ENCODE assay signal across 17 cellular contexts in genomic region chr1:160093624-160094290, GRCh38. TPM values are rescaled to one million over a fixed set of nuclear protein-coding genes. Genes with fewer than 3 reads are reported as not detected.
DNase-seq lines count a peak whose midpoint lies in the region; ATAC-seq and TF ChIP-seq lines count a peak whose summit lies in the region.
"Had no signal": no experiment of that assay in that cellular context is flagged by ENCODE, and none has a peak within 500 bp of the region (broad histone marks: within the 10 kb centered on the region; RNA-seq: fewer than 3 reads in every experiment).

No MANE protein-coding gene starts in this region.

- H3K4me3 ChIP-seq in dorsolateral prefrontal cortex (peak overlapping the region in 2 of 59 donors; percentile 1 to 15), liver (ENCODE audit: low read depth in 1 of 3, low read length in 3 of 3) (no peak overlapping the region)
- H3K4me3 ChIP-seq: Peyer's patch had no signal

- peaks cover 32 to 59% (median 52%) of the 10 kb centered on the region in 4 donors for H3K4me1 ChIP-seq in liver (ENCODE audit: control insufficient read depth in 4 of 4, insufficient read depth in 4 of 4, low read length in 3 of 4)

- peaks cover 34% of the 10 kb centered on the region for H3K36me3 Mint-ChIP-seq in activated T-helper 17 cell treated with anti-CD3 and anti-CD28 coated beads, Interleukin-2, amount 50 U/mL, for 72 hours (ENCODE audit: low read depth)
- H3K36me3 Mint-ChIP-seq in natural killer cell: peaks cover under 1% of the 10 kb centered on the region

- no peak for ATAC-seq in activated T-helper 17 cell treated with anti-CD3 and anti-CD28 coated beads, Interleukin-2, amount 50 U/mL, for 72 hours (replicated peaks)
- ATAC-seq in SK-N-SH treated with all-trans-retinoic acid at 6 μM for 48 hours (no peak), natural killer cell (no peak)

- H3K27me3 ChIP-seq in dorsolateral prefrontal cortex (no peaks in the 10 kb centered on the region), liver (ENCODE audit: control insufficient read depth in 4 of 4, insufficient read depth in 4 of 4, low read length in 3 of 4) (no peaks in the 10 kb centered on the region)
- H3K27me3 ChIP-seq: Peyer's patch had no signal

- no peak for DNase-seq in dorsolateral prefrontal cortex
- DNase-seq in HUDEP-2 (lab: John Stamatoyannopoulos, UW; ENCODE audit: unreplicated experiment in 76 of 76): no peak
- DNase-seq in natural killer cell: no peak
- DNase-seq: COR-L47, DMS153, H9, IMR-90, NCI-H1417, NCI-H2081, NCI-H524, SHP77 treated with DMSO at 0.1 percent for 48 hours had no signal

- no peaks in the 10 kb centered on the region for H3K27me3 Mint-ChIP-seq in activated T-helper 17 cell treated with anti-CD3 and anti-CD28 coated beads, Interleukin-2, amount 50 U/mL, for 72 hours
- H3K27me3 Mint-ChIP-seq in natural killer cell (ENCODE audit: low read depth in 2 of 2): no peaks in the 10 kb centered on the region

- no peak for TF ChIP-seq CTCF in dorsolateral prefrontal cortex (IDR thresholded peaks at IDR 0.05 in 54 of 56, conservative IDR thresholded peaks at IDR 0.05 in 2 of 56; ENCODE audit: low read depth in 1 of 56, partially characterized antibody in 56 of 56)
- TF ChIP-seq CTCF in liver (IDR thresholded peaks at IDR 0.05; ENCODE audit: low read depth, low read length, missing input control): no peak
- TF ChIP-seq CTCF in natural killer cell (IDR thresholded peaks at IDR 0.05): no peak

- no peaks in the 10 kb centered on the region for H3K9me3 ChIP-seq in liver (ENCODE audit: control insufficient read depth in 4 of 4, low read length in 3 of 4)
- H3K9me3 ChIP-seq: Peyer's patch had no signal

- peaks cover 0 to 22% (median 13%) of the 10 kb centered on the region in 4 donors for H3K36me3 ChIP-seq in liver (ENCODE audit: control insufficient read depth in 4 of 4, insufficient read depth in 3 of 4, low read depth in 1 of 4, low read length in 3 of 4)

- WGBS in liver: 58% methylated on average over 21 of the region's 21 CpGs

- H3K27ac Mint-ChIP-seq in activated T-helper 17 cell treated with anti-CD3 and anti-CD28 coated beads, Interleukin-2, amount 50 U/mL, for 72 hours: peak overlapping the region; percentile 41
- H3K27ac Mint-ChIP-seq in natural killer cell: no peak overlapping the region

- no peak for TF ChIP-seq RAD21 in liver (IDR thresholded peaks at IDR 0.05)

- intact Hi-C loops in dorsolateral prefrontal cortex (cut with DNase I) (no loop called here), natural killer cell (cut with micrococcal nuclease) (no loop called here)

- H3K9ac ChIP-seq in liver (ENCODE audit: low read depth in 1 of 2, low read length in 2 of 2): no peak overlapping the region

- H3K27ac ChIP-seq in dorsolateral prefrontal cortex (peak overlapping the region; percentile 40 to 100 (median 98)), liver (ENCODE audit: low read depth in 1 of 2, low read length in 2 of 2) (peak overlapping the region; percentile 47 to 87), temporal lobe (ENCODE audit: low read depth, low read length) (peak overlapping the region; percentile 88)

- H3K4me1 Mint-ChIP-seq in activated T-helper 17 cell treated with anti-CD3 and anti-CD28 coated beads, Interleukin-2, amount 50 U/mL, for 72 hours: peaks cover 21% of the 10 kb centered on the region
- H3K4me1 Mint-ChIP-seq in natural killer cell: peaks cover 11 to 31% of the 10 kb centered on the region in 2 donors

- H3K4me3 Mint-ChIP-seq in activated T-helper 17 cell treated with anti-CD3 and anti-CD28 coated beads, Interleukin-2, amount 50 U/mL, for 72 hours: no peak overlapping the region
- H3K4me3 Mint-ChIP-seq in natural killer cell: no peak overlapping the region
- H3K4me3 Mint-ChIP-seq: H9 had no signal

- no peaks in the 10 kb centered on the region for H3K9me3 Mint-ChIP-seq in activated T-helper 17 cell treated with anti-CD3 and anti-CD28 coated beads, Interleukin-2, amount 50 U/mL, for 72 hours
- no peaks in the 10 kb centered on the region for H3K9me3 Mint-ChIP-seq in natural killer cell
- H3K9me3 Mint-ChIP-seq: H9 had no signal

TF ChIP-seq in liver, 16 proteins besides CTCF, POLR2A, EP300 and RAD21 (continues in another document):
- TF ChIP-seq EGR1 (IDR thresholded peaks at IDR 0.05; ENCODE audit: low read depth in 2 of 2): no peak
- peak; percentile 90 for TF ChIP-seq HNF4A (conservative IDR thresholded peaks at IDR 0.05)
- TF ChIP-seq FOXA2 (IDR thresholded peaks at IDR 0.05): peak; percentile 39
- TF ChIP-seq RXRA (IDR thresholded peaks at IDR 0.05): peak in 1 of 2 donors; percentile 59
- no peak for TF ChIP-seq YY1 (IDR thresholded peaks at IDR 0.05)
- TF ChIP-seq, protein P1, sequence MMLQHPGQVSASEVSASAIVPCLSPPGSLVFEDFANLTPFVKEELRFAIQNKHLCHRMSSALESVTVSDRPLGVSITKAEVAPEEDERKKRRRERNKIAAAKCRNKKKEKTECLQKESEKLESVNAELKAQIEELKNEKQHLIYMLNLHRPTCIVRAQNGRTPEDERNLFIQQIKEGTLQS (IDR thresholded peaks at IDR 0.05): no peak
- TF ChIP-seq NR2F2 (IDR thresholded peaks at IDR 0.05): no peak
- TF ChIP-seq SP1 (IDR thresholded peaks at IDR 0.05): no peak
- peak in 1 of 2 donors; percentile 64 for TF ChIP-seq GABPA (IDR thresholded peaks at IDR 0.05 in 1 of 2, conservative IDR thresholded peaks at IDR 0.05 in 1 of 2)

TF ChIP-seq in SK-N-SH treated with all-trans-retinoic acid at 6 μM for 48 hours, 23 proteins besides CTCF, POLR2A, EP300 and RAD21:
- TF ChIP-seq RARB (CRISPR knock-in tag; IDR thresholded peaks at IDR 0.05) (no peak), SNAI2 (CRISPR knock-in tag; IDR thresholded peaks at IDR 0.05) (no peak), ZC3H10 (CRISPR knock-in tag; IDR thresholded peaks at IDR 0.05) (no peak), OSR1 (CRISPR knock-in tag; IDR thresholded peaks at IDR 0.05) (no peak)
- TF ChIP-seq, protein P2, sequence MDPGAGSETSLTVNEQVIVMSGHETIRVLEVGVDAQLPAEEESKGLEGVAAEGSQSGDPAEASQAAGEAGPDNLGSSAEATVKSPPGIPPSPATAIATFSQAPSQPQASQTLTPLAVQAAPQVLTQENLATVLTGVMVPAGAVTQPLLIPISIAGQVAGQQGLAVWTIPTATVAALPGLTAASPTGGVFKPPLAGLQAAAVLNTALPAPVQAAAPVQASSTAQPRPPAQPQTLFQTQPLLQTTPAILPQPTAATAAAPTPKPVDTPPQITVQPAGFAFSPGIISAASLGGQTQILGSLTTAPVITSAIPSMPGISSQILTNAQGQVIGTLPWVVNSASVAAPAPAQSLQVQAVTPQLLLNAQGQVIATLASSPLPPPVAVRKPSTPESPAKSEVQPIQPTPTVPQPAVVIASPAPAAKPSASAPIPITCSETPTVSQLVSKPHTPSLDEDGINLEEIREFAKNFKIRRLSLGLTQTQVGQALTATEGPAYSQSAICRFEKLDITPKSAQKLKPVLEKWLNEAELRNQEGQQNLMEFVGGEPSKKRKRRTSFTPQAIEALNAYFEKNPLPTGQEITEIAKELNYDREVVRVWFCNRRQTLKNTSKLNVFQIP (CRISPR knock-in tag; IDR thresholded peaks at IDR 0.05; ENCODE audit: borderline replicate concordance, low read depth): no peak

RNA-seq across cellular contexts. Expression of gene IGSF8, which starts 4.7 kb away (rescaled TPM):
- 10 to 100 TPM; 23.8 to 30.8 TPM for total RNA-seq in activated T-helper 17 cell treated with anti-CD3 and anti-CD28 coated beads, Interleukin-2, amount 50 U/mL, for 72 hours
- 100 to 1,000 TPM; 106 to 269 (median 187) TPM for total RNA-seq in dorsolateral prefrontal cortex
- 10 to 100 TPM in 1 of 2 donors, 1 to 10 TPM in 1; 9.8 to 24.3 TPM for total RNA-seq in liver
- polyA plus RNA-seq in liver: 10 to 100 TPM; 17.5 to 23.0 TPM
- total RNA-seq in temporal lobe: 43.5 TPM
- total RNA-seq in natural killer cell: 10 to 100 TPM; 26.3 to 35.3 (median 32.1) TPM

RNA-seq across cellular contexts. Expression of gene KCNJ9, which starts 12.4 kb away (rescaled TPM):
- under 1 TPM in 1 of 2 donors, not detected in 1; 0.13 TPM for total RNA-seq in activated T-helper 17 cell treated with anti-CD3 and anti-CD28 coated beads, Interleukin-2, amount 50 U/mL, for 72 hours
- 100 to 1,000 TPM in 76 of 120 experiments, 10 to 100 TPM in 44; 68.4 to 189 (median 105) TPM for total RNA-seq in dorsolateral prefrontal cortex
- not detected for total RNA-seq in liver
- not detected for polyA plus RNA-seq in liver
- total RNA-seq in temporal lobe: 10.6 TPM
- not detected for total RNA-seq in natural killer cell
- total RNA-seq: IMR-90, LHCN-M2, Peyer's patch had no signal
- polyA plus RNA-seq: IMR-90 had no signal

RNA-seq across cellular contexts. Expression of gene ATP1A2, which starts 21.8 kb away (rescaled TPM):
- total RNA-seq in activated T-helper 17 cell treated with anti-CD3 and anti-CD28 coated beads, Interleukin-2, amount 50 U/mL, for 72 hours: not detected
- total RNA-seq in dorsolateral prefrontal cortex (1,000 to 10,000 TPM in 6 of 120 experiments, 100 to 1,000 TPM in 114; 289 to 1,943 (median 637) TPM), liver (1 to 10 TPM in 1 of 2 donors, under 1 TPM in 1; 0.09 to 1.5 TPM), temporal lobe (93.2 TPM), natural killer cell (not detected)
- polyA plus RNA-seq in liver: under 1 TPM; 0.21 to 0.37 TPM

RNA-seq across cellular contexts. Expression of gene KCNJ10, which starts 23.8 kb away (rescaled TPM):
- total RNA-seq in activated T-helper 17 cell treated with anti-CD3 and anti-CD28 coated beads, Interleukin-2, amount 50 U/mL, for 72 hours: not detected
- total RNA-seq in dorsolateral prefrontal cortex (100 to 1,000 TPM in 99 of 120 experiments, 10 to 100 TPM in 21; 53.1 to 378 (median 135) TPM), liver (1 to 10 TPM in 1 of 2 donors, under 1 TPM in 1; 0.50 to 1.6 TPM), temporal lobe (5.9 TPM), natural killer cell (not detected)
- polyA plus RNA-seq in liver: under 1 TPM; 0.48 to 0.53 TPM
- total RNA-seq: IMR-90, LHCN-M2, Peyer's patch had no signal
- polyA plus RNA-seq: IMR-90 had no signal

RNA-seq across cellular contexts. Expression of gene ATP1A4, which starts 57.6 kb away (rescaled TPM):
- total RNA-seq in activated T-helper 17 cell treated with anti-CD3 and anti-CD28 coated beads, Interleukin-2, amount 50 U/mL, for 72 hours: under 1 TPM in 1 of 2 donors, not detected in 1; 0.48 TPM
- 1 to 10 TPM in 93 of 120 experiments, under 1 TPM in 27; 0.29 to 8.7 (median 1.7) TPM for total RNA-seq in dorsolateral prefrontal cortex
- total RNA-seq in liver: not detected
- not detected for polyA plus RNA-seq in liver
- total RNA-seq in temporal lobe: under 0.01 TPM
- not detected for total RNA-seq in natural killer cell
- total RNA-seq: IMR-90, LHCN-M2 had no signal
- polyA plus RNA-seq: IMR-90 had no signal

Comparison
In these comparisons a context has a peak if more than half of its experiments do, and no peak if none do; other contexts are left out.
1. RNA of gene KCNJ9, which starts 12.4 kb away (total RNA-seq): 68.4 to 189 TPM in dorsolateral prefrontal cortex and 10.6 TPM in temporal lobe (single experiment); 0.13 TPM in activated T-helper 17 cell treated with anti-CD3 and anti-CD28 coated beads, Interleukin-2, amount 50 U/mL, for 72 hours, not detected in liver and not detected in natural killer cell; every median in the first group is over 10 times any median in the second.
2. RNA of gene ATP1A2, which starts 21.8 kb away (total RNA-seq): 289 to 1,943 TPM in dorsolateral prefrontal cortex and 93.2 TPM in temporal lobe (single experiment); 0.09 to 1.5 TPM in liver, not detected in activated T-helper 17 cell treated with anti-CD3 and anti-CD28 coated beads, Interleukin-2, amount 50 U/mL, for 72 hours and not detected in natural killer cell; every median in the first group is over 10 times any median in the second.
3. Peak in every context shown above with its lines, with median percentiles within 50 percentile points of each other: H3K27ac ChIP-seq.